ENCODE assay signal across 21 cellular contexts in genomic region chr3:40846466-40846865, GRCh38.
"Had no signal": no experiment of that assay in that cellular context is flagged by ENCODE, and none has a peak within 500 bp of the region (broad histone marks: within the 10 kb centered on the region; RNA-seq: fewer than 3 reads in every experiment).

No MANE protein-coding gene starts in this region.

- H3K4me1 ChIP-seq: pancreas had no signal

- H3K27me3 ChIP-seq: brain microvascular endothelial cell, pancreas, spleen had no signal

- ATAC-seq: left colon; pancreas; sciatic nerve; stimulated activated memory B cell treated with anti-CD40 and anti-IgM and Interleukin-4, amounts not matched to agents 10 μg/mL and 1 μg/mL and 100 μg/mL, for 72 hours had no signal

- FAIRE-seq: endothelial cell of umbilical vein, islet of Langerhans, pancreas had no signal

- H3K27ac ChIP-seq: brain microvascular endothelial cell, pancreas, spleen had no signal

- H3K9me3 ChIP-seq: pancreas had no signal

- H3K36me3 ChIP-seq: brain microvascular endothelial cell, pancreas, spleen had no signal

- DNase-seq: activated CD4-positive, alpha-beta T cell treated with anti-CD3 and anti-CD28 coated beads, Interleukin-2, amount 50 U/mL, for 1 hour; activated CD4-positive, CD25-positive, alpha-beta regulatory T cell treated with anti-CD3 and anti-CD28 coated beads, Interleukin-2, amount 50 U/mL, for 72 hours; activated CD8-positive, alpha-beta memory T cell treated with anti-CD3 and anti-CD28 coated beads, Interleukin-2, amount 50 U/mL, for 4 hours; activated effector memory CD4-positive, alpha-beta T cell treated with Interleukin-2 at 50 U/mL for 16 hours; activated naive CD4-positive, alpha-beta T cell treated with anti-CD3 and anti-CD28 coated beads, Interleukin-2, amount 10 ng/mL, durations not matched to agents 7 days and 5 days; activated T-cell treated with anti-CD3 and anti-CD28 coated beads, Interleukin-2, amount 50 U/mL, for 48 hours; aorta; brain microvascular endothelial cell; cerebellar nuclear complex; effector CD8-positive, alpha-beta T cell; hippocampal formation; left colon; naive B cell; pancreas; spleen; stimulated activated CD4-positive, alpha-beta T cell treated with anti-CD3 and anti-CD28 coated beads, Interleukin-4, amount 100 ng/mL, for 4 hours had no signal

- H3K4me3 ChIP-seq: lung, pancreas, spleen had no signal
